19 cellular contexts compared by ENCODE assay signal in the genomic region with DNA sequence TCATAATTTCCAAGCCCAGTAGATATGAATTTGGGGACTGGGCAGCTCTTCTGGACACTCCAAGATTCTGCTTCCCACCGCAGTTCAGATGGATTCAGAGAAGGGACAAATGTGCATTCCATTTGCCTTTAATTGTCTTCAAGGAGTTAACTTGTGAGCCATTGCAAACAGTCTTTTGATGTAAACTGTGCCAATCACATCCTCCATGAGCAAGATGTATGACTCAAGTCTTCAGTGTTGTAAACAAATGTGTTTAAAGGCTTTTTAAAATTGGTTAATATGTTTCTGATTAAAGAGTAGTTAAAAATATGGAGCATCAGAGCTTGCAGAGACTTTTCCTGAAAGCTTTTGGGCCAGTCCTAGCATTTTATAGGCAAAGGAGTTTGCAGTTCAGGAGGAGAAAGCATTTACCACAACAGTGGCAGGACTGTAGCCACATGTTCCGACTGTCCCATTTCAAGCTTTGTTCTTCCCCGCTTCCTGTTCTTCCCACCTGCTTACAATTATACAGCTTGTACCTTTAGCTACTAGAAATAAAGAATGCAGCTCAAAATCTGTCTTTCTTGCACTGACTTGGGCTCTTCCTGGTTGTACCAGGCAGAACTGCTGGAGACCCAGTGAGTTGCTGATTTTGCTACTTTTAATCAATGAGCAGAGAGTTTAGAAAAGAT. TPM values are rescaled to one million over a fixed set of nuclear protein-coding genes. Genes with fewer than 3 reads are reported as not detected.
A peak's percentile ranks its signal among the peaks of the same experiment; 100 is the strongest.
DNase-seq lines count a peak whose midpoint lies in the region; ATAC-seq, FAIRE-seq and TF ChIP-seq lines count a peak whose summit lies in the region.
"Had no signal": no experiment of that assay in that cellular context is flagged by ENCODE, and none has a peak within 500 bp of the region (broad histone marks: within the 10 kb centered on the region; RNA-seq: fewer than 3 reads in every experiment).

No MANE protein-coding gene starts in this region.

- no peak overlapping the region for H3K27ac ChIP-seq in CD4-positive, alpha-beta T cell (ENCODE audit: low read depth, low read length)
- H3K27ac ChIP-seq in thymus (ENCODE audit: low read depth), result peak overlapping the region; percentile 92

- peak overlapping the region; percentile 76 for H3K27ac Mint-ChIP-seq in CD4-positive, alpha-beta T cell
- no peak overlapping the region for H3K27ac Mint-ChIP-seq in T-helper 17 cell

- POLR2A ChIA-PET in CD4-positive, alpha-beta T cell (lab: Charles Lee), result interaction anchor here (0.5 kb wide), 1 partner anchor 85 kb away, joined by 3 read pairs; no protein-coding TSS in a partner anchor

- H3K4me1 Mint-ChIP-seq in CD4-positive, alpha-beta T cell (ENCODE audit: low read depth), result peaks cover 26% of the 10 kb centered on the region
- H3K4me1 Mint-ChIP-seq in T-helper 17 cell, result no peaks in the 10 kb centered on the region

- FAIRE-seq in endometrium (lab: Jason Lieb, UNC), result peak; percentile 70
- FAIRE-seq: RCC 7860 had no signal

- no peaks in the 10 kb centered on the region for H3K9me3 ChIP-seq in CD4-positive, alpha-beta T cell (ENCODE audit: control insufficient read depth, low read length)
- H3K9me3 ChIP-seq in thymus (ENCODE audit: control insufficient read depth) (no peaks in the 10 kb centered on the region), T-helper 17 cell (ENCODE audit: control insufficient read depth, low read length, poor library complexity, severe bottlenecking) (no peaks in the 10 kb centered on the region)
- H3K9me3 ChIP-seq: SK-N-SH had no signal

- TF ChIP-seq CTCF in CD4-positive, alpha-beta T cell (IDR thresholded peaks at IDR 0.05), result no peak
- TF ChIP-seq CTCF in HFF-Myc (IDR thresholded peaks at IDR 0.05; ENCODE audit: low read depth, low read length, missing control alignments), result no peak

- H3K9me3 Mint-ChIP-seq in CD4-positive, alpha-beta T cell, result no peaks in the 10 kb centered on the region

- WGBS in thymus, result 40% methylated on average over 3 of the region's 3 CpGs

- H3K27me3 ChIP-seq in CD4-positive, alpha-beta T cell (ENCODE audit: control insufficient read depth, insufficient read depth, low read length), result peaks cover 9% of the 10 kb centered on the region
- peaks cover 13% of the 10 kb centered on the region for H3K27me3 ChIP-seq in thymus (ENCODE audit: control insufficient read depth, insufficient read depth)

- H3K27me3 Mint-ChIP-seq in CD4-positive, alpha-beta T cell, result peaks cover 48% of the 10 kb centered on the region
- H3K27me3 Mint-ChIP-seq in T-helper 17 cell, result peaks cover 69% of the 10 kb centered on the region

- peak; percentile 55 for ATAC-seq in CD4-positive, alpha-beta T cell (ENCODE audit: poor library complexity)
- ATAC-seq in T-helper 17 cell, result no peak

- H3K36me3 Mint-ChIP-seq in CD4-positive, alpha-beta T cell (ENCODE audit: low read depth), result no peaks in the 10 kb centered on the region
- no peaks in the 10 kb centered on the region for H3K36me3 Mint-ChIP-seq in T-helper 17 cell (ENCODE audit: low read depth)

- intact Hi-C loops in CD4-positive, alpha-beta T cell (cut with DNase I, micrococcal nuclease), result no loop called here

- no peak for DNase-seq in CD4-positive, alpha-beta T cell
- DNase-seq in HFF-Myc (ENCODE audit: extremely low read depth, low read depth), result peak; percentile 88
- DNase-seq in ecto neural progenitor cell (ENCODE audit: low spot score), result no peak
- no peak for DNase-seq in NCI-H69 (lab: John Stamatoyannopoulos, UW)
- DNase-seq in T-helper 17 cell, result no peak
- DNase-seq: C1 segment of cervical spinal cord, H7, IMR-90, NCI-H1417, NCI-H187 treated with DMSO at 0.1 percent for 48 hours, NCI-H345, NCI-H526 treated with DMSO at 0.1 percent for 48 hours, SHP77, SK-N-SH had no signal

- no peak overlapping the region for H3K4me3 ChIP-seq in HFF-Myc (replicated peaks; ENCODE audit: low read depth, low read length)
- peak overlapping the region; percentile 34 for H3K4me3 ChIP-seq in thymus (ENCODE audit: low read length)

- CTCF ChIA-PET in CD4-positive, alpha-beta T cell (lab: Charles Lee), result no interaction called here

- peaks cover 58% of the 10 kb centered on the region for H3K4me1 ChIP-seq in thymus (ENCODE audit: control insufficient read depth, insufficient read depth, low read length)

- no peaks in the 10 kb centered on the region for H3K36me3 ChIP-seq in thymus (ENCODE audit: control insufficient read depth, insufficient read depth)

- peak overlapping the region; percentile 68 for H3K4me3 Mint-ChIP-seq in CD4-positive, alpha-beta T cell
- no peak overlapping the region for H3K4me3 Mint-ChIP-seq in T-helper 17 cell

RNA-seq across cellular contexts. Expression of gene SLC18A2, which starts 6.2 kb away (rescaled TPM):
- total RNA-seq in CD4-positive, alpha-beta T cell, result 1 to 10 TPM in 1 of 2 experiments, under 1 TPM in 1; 0.92 to 1.2 TPM
- polyA plus RNA-seq in thymus, result 27.6 TPM
- total RNA-seq in T-helper 17 cell, result 1 to 10 TPM in 1 of 2 donors, under 1 TPM in 1; 0.20 to 1.9 TPM
- total RNA-seq: Daoy, HT1080, IMR-90 had no signal
- polyA plus RNA-seq: IMR-90, SK-N-SH had no signal

RNA-seq across cellular contexts. Expression of gene KCNK18, which starts 49.8 kb away (rescaled TPM):
- total RNA-seq in CD4-positive, alpha-beta T cell, result not detected
- 0.02 TPM for polyA plus RNA-seq in thymus
- not detected for total RNA-seq in T-helper 17 cell
- total RNA-seq: Daoy, H7, HT1080, IMR-90 had no signal
- polyA plus RNA-seq: IMR-90, SK-N-SH had no signal
